In the genomic region with DNA sequence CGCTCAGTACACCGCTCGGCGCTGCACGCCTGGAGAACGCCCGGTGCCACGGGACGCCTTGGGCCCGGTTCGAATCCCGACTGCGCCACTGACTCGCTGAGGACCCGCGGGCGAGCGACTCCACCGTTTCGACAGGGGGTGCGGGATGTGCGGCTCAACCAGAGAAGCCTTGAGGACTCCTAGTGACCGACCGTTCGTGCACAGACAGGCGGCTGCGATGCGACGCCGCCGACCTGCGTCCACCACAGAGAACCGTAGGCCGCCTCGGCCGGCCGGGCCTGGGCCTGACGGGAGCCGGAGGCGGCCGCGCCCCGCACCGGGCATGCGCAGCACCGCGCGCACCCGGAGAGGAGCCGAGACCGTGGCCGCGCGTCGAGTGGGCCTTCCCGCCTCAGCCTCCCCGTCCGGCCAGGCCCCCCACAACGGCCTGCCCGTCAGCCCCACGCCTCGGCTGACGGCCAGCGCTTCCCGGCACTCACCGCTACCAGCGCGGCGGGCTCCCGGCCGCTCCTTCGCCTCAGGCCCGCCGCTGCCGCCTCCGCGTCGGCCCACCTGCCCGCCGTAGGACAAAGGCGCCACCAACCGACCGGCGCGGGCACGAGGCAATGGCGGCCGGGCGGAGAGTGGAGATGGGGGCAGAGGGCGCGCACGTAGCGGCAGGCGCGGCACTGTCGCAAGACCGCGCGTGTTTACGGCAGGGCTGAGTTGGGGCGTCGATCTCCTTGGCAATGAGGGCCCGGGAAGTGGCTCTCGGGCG, we compare ENCODE assay signal across 8 cellular contexts.
DNase-seq lines count a peak whose midpoint lies in the region; ATAC-seq lines count a peak whose summit lies in the region.

A gene (minus strand): TSS at position 625 of the 757 bp plus-strand sequence. CDS start 10,538 bp downstream, outside the sequence.

- peak; percentile 55 for ATAC-seq in GM19468 (IDR thresholded peaks at IDR 0.05; ENCODE audit: extremely low read depth, unreplicated experiment)

- DNase-seq in CMK (ENCODE audit: low read depth), result peak; percentile 90
- DNase-seq in HS-5 (ENCODE audit: low read depth), result peak; percentile 89
- DNase-seq in NK-92 (lab: John Stamatoyannopoulos, UW; ENCODE audit: unreplicated experiment), result peak; percentile 62
- DNase-seq in activated CD8-positive, alpha-beta memory T cell treated with anti-CD3 and anti-CD28 coated beads for 24 hours, result peak; percentile 96
- DNase-seq in effector CD8-positive, alpha-beta T cell (lab: John Stamatoyannopoulos, UW), result peak; percentile 85
- DNase-seq in medulla oblongata (ENCODE audit: extremely low spot score), result peak; percentile 98
- peak; percentile 83 for DNase-seq in stimulated activated CD8-positive, alpha-beta memory T cell treated with anti-CD3 and anti-CD28 coated beads, Interleukin-12 subunit alpha, Interleukin-12 subunit beta, amount 100 ng/mL, for 1 hour (ENCODE audit: low read depth)

Comparison
In these comparisons a context has a peak if more than half of its experiments do, and no peak if none do; other contexts are left out.
1. Peak in every context shown above with its lines: DNase-seq and ATAC-seq.